ENCODE assay signal across 25 cellular contexts in the genomic region with DNA sequence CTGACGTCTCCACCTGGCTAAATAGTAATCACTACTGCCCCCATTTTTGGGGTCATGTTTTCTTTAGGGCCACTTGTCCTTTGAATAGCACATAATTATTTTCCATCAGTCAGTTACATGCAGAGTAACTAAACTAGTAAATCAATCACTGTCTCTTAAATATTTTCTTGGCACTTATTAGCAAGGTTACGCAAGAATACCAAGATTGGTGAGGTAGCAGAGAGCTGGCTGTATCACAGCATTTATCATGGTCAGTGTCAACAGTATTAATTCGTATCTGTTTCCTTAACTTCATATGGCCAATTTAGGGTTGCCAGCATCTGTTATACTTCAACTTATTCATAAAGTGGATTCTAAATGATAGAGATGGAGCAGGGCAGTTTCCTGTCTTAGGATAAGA.
"Had no signal": no experiment of that assay in that cellular context is flagged by ENCODE, and none has a peak within 500 bp of the region (broad histone marks: within the 10 kb centered on the region; RNA-seq: fewer than 3 reads in every experiment).

No MANE protein-coding gene starts in this region.

- DNase-seq: activated CD4-positive, alpha-beta memory T cell treated with anti-CD3 and anti-CD28 coated beads for 36 hours; activated CD4-positive, alpha-beta T cell treated with anti-CD3 and anti-CD28 coated beads, Interleukin-2, amount 10 ng/mL, durations not matched to agents 24 days and 14 days; activated CD4-positive, CD25-positive, alpha-beta regulatory T cell treated with anti-CD3 and anti-CD28 coated beads, Interleukin-2, amount 50 U/mL, for 72 hours; activated gamma-delta T cell treated with Interleukin-2 at 50 U/mL for 16 hours; activated naive CD4-positive, alpha-beta T cell treated with anti-CD3 and anti-CD28 coated beads, Interleukin-2, amount 50 U/mL, for 16 hours; activated T-cell treated with anti-CD3 and anti-CD28 coated beads, Interleukin-2, amount 50 U/mL, for 4 hours; amygdala; endodermal cell; esophagus squamous epithelium; foreskin melanocyte; heart right ventricle; kidney glomerular epithelial cell; lower lobe of right lung; mesendoderm; stimulated activated CD4-positive, alpha-beta T cell treated with anti-CD3 and anti-CD28 coated beads, Interleukin-12 subunit alpha, Interleukin-12 subunit beta, amount 100 ng/mL, for 4 hours; stimulated activated CD4-positive, alpha-beta T cell treated with anti-CD3 and anti-CD28 coated beads, Interleukin-4, amount 100 ng/mL, for 1 hour; T-helper 9 cell had no signal

- H3K4me3 ChIP-seq: breast epithelium, esophagus squamous epithelium, heart right ventricle, left lung, lower lobe of right lung, skin epidermis, vagina had no signal

- ATAC-seq: activated T-cell treated with anti-CD3 and anti-CD28 coated beads, Interleukin-2, amount 50 U/mL, for 4 hours; activated T-helper 17 cell treated with anti-CD3 and anti-CD28 coated beads, Interleukin-2, amount 50 U/mL, for 72 hours; heart right ventricle; left lung; lower lobe of right lung; natural killer cell treated with Interleukin-12 subunit alpha and Interleukin-12 subunit beta and Interleukin-15 and Interleukin-18, amount 100 ng/mL, for 72 hours; sciatic nerve; stimulated activated effector memory CD8-positive, alpha-beta T cell treated with anti-CD3 and anti-CD28 coated beads, Interleukin-12 subunit alpha, Interleukin-12 subunit beta, amount 100 ng/mL, for 72 hours had no signal
